In genomic region chr2:206127656-206128055, GRCh38 we compare ENCODE assay signal across 14 cellular contexts. TPM values are rescaled to one million over a fixed set of nuclear protein-coding genes. Genes with fewer than 3 reads are reported as not detected.
DNase-seq lines count a peak whose midpoint lies in the region; ATAC-seq, FAIRE-seq and TF ChIP-seq lines count a peak whose summit lies in the region.
"Had no signal": no experiment of that assay in that cellular context is flagged by ENCODE, and none has a peak within 500 bp of the region (broad histone marks: within the 10 kb centered on the region; RNA-seq: fewer than 3 reads in every experiment).

No MANE protein-coding gene starts in this region.

- H4K20me1 ChIP-seq in SK-N-SH (ENCODE audit: insufficient read depth) (no peaks in the 10 kb centered on the region), keratinocyte (ENCODE audit: control insufficient read depth, extremely low read depth, insufficient read depth, low read length) (no peaks in the 10 kb centered on the region)

- H3K9me1 ChIP-seq in keratinocyte (ENCODE audit: control insufficient read depth, extremely low read depth, insufficient read depth, low read length) = no peaks in the 10 kb centered on the region

- H3K4me2 ChIP-seq in SK-N-SH (no peak overlapping the region), keratinocyte (ENCODE audit: control insufficient read depth, extremely low read depth, insufficient read depth, low read depth, low read length) (no peak overlapping the region)

- peaks cover 11% of the 10 kb centered on the region for H3F3A ChIP-seq in SK-N-SH (replicated peaks; ENCODE audit: insufficient read depth)

- TF ChIP-seq RAD21 in SK-N-SH (IDR thresholded peaks at IDR 0.05; ENCODE audit: low read length) = peak; percentile 20; the same call in 1 of the 2 replicates

- H3K4me1 ChIP-seq in SK-N-SH (ENCODE audit: control insufficient read depth in 1 of 2, insufficient read depth in 2 of 2, low read depth in 1 of 2, low read length in 1 of 2) (no peaks in the 10 kb centered on the region), keratinocyte (ENCODE audit: control insufficient read depth, extremely low read depth, insufficient read depth, low read length) (peaks cover 5% of the 10 kb centered on the region)
- H3K4me1 ChIP-seq: left ventricle myocardium inferior had no signal

- CTCF ChIA-PET in SK-N-SH (lab: Yijun Ruan, JAX) = interaction anchor here (1.2 to 1.5 kb wide), 2 partner anchors 11 to 29 kb away, joined by 3 to 5 read pairs; no protein-coding TSS in a partner anchor

- H3K79me2 ChIP-seq in SK-N-SH (ENCODE audit: insufficient read depth) (no peaks in the 10 kb centered on the region), keratinocyte (ENCODE audit: control insufficient read depth, insufficient read depth, low read length) (no peaks in the 10 kb centered on the region)

- H3K27ac ChIP-seq in SK-N-SH (ENCODE audit: low read depth in 2 of 2, low read length in 1 of 2) = no peak overlapping the region
- no peak overlapping the region for H3K27ac ChIP-seq in keratinocyte (ENCODE audit: control insufficient read depth, insufficient read depth, low read length)
- H3K27ac ChIP-seq: left ventricle myocardium inferior had no signal

- no peak overlapping the region for H2AFZ ChIP-seq in SK-N-SH (ENCODE audit: low read depth)
- H2AFZ ChIP-seq in keratinocyte (ENCODE audit: control insufficient read depth, low read length) = no peak overlapping the region

- H3K9me2 ChIP-seq in SK-N-SH = no peaks in the 10 kb centered on the region

- peaks cover 53 to 83% of the 10 kb centered on the region in 2 experiments for H3K36me3 ChIP-seq in SK-N-SH (replicated peaks in 1 of 2; ENCODE audit: control insufficient read depth in 1 of 2, insufficient read depth in 2 of 2, low read length in 1 of 2)
- H3K36me3 ChIP-seq in keratinocyte (ENCODE audit: control insufficient read depth in 2 of 2, extremely low read depth in 1 of 2, insufficient read depth in 2 of 2, low read length in 2 of 2) = peaks cover 8 to 11% of the 10 kb centered on the region in 2 experiments

- TF ChIP-seq CTCF in SK-N-SH (IDR thresholded peaks at IDR 0.05) (no peak; the same call in 1 of the 2 replicates), keratinocyte (optimal IDR thresholded peaks at IDR 0.05 in 1 of 3, IDR thresholded peaks at IDR 0.05 in 1 of 3, conservative IDR thresholded peaks at IDR 0.05 in 1 of 3; ENCODE audit: extremely low read depth in 1 of 3, insufficient read depth in 2 of 3, low read length in 3 of 3) (peak in 1 of 3 experiments; percentile 6)

- no peak overlapping the region for H3K9ac ChIP-seq in SK-N-SH
- no peak overlapping the region for H3K9ac ChIP-seq in keratinocyte (ENCODE audit: control insufficient read depth, extremely low read depth, insufficient read depth, low read length)

- DNase-seq in NOMO-1 treated with DMSO at 0.1 percent for 48 hours (lab: John Stamatoyannopoulos, UW; ENCODE audit: unreplicated experiment) (peak; percentile 4), NOMO-1 (lab: John Stamatoyannopoulos, UW; ENCODE audit: unreplicated experiment in 2 of 2) (no peak), HT1080 (ENCODE audit: low read depth) (peak; percentile 7), SK-N-SH (no peak), keratinocyte (ENCODE audit: low read depth, low spot score) (no peak)
- DNase-seq: activated CD4-positive, alpha-beta T cell treated with anti-CD3 and anti-CD28 coated beads for 4 hours; GF-D8; glutamatergic neuron; left ventricle myocardium inferior; NCI-H1092; NCI-H748 treated with DMSO at 0.1 percent for 48 hours had no signal

- no peak for ATAC-seq in GM21367 (IDR thresholded peaks at IDR 0.05; ENCODE audit: unreplicated experiment)
- ATAC-seq in GM18868 (IDR thresholded peaks at IDR 0.05; ENCODE audit: unreplicated experiment) = no peak
- no peak for ATAC-seq in HG03159 (IDR thresholded peaks at IDR 0.05; ENCODE audit: unreplicated experiment)

- H3K9me3 ChIP-seq in SK-N-SH (no peaks in the 10 kb centered on the region), keratinocyte (ENCODE audit: control insufficient read depth, low read depth, low read length) (no peaks in the 10 kb centered on the region)
- H3K9me3 ChIP-seq: left ventricle myocardium inferior had no signal

- dilution Hi-C loops in keratinocyte (cut with MboI; ENCODE audit: extremely low pct_ligation_motif_present, low sequenced_read_pairs) = no loop called here

- TF ChIP-seq EP300 in SK-N-SH (IDR thresholded peaks at IDR 0.05; ENCODE audit: borderline replicate concordance in 1 of 2, low read depth in 1 of 2, low read length in 1 of 2) = no peak

- no peaks in the 10 kb centered on the region for H3K27me3 ChIP-seq in SK-N-SH (ENCODE audit: insufficient read depth)
- no peaks in the 10 kb centered on the region for H3K27me3 ChIP-seq in keratinocyte (ENCODE audit: control insufficient read depth, extremely low read depth, insufficient read depth, low read length)

- POLR2A ChIA-PET in SK-N-SH (lab: Yijun Ruan, JAX) = interaction anchor here (0.6 kb wide), 1 partner anchor 42 kb away, joined by 3 read pairs; the partner anchor contains the start of gene INO80D

- H3K4me3 ChIP-seq in SK-N-SH (ENCODE audit: low read depth in 2 of 2, low read length in 1 of 2) (no peak overlapping the region), keratinocyte (ENCODE audit: control insufficient read depth in 2 of 3, extremely low read depth in 1 of 3, insufficient read depth in 2 of 3, low read depth in 1 of 3, low read length in 3 of 3) (no peak overlapping the region)
- H3K4me3 ChIP-seq: left ventricle myocardium inferior had no signal

- FAIRE-seq in keratinocyte (lab: Jason Lieb, UNC) = peak; percentile 63

TF ChIP-seq in SK-N-SH, 30 proteins besides CTCF, POLR2A, EP300 and RAD21 (continues in another document):
- TF ChIP-seq NFIC (IDR thresholded peaks at IDR 0.05; ENCODE audit: borderline replicate concordance) = no peak
- TF ChIP-seq, protein P1, sequence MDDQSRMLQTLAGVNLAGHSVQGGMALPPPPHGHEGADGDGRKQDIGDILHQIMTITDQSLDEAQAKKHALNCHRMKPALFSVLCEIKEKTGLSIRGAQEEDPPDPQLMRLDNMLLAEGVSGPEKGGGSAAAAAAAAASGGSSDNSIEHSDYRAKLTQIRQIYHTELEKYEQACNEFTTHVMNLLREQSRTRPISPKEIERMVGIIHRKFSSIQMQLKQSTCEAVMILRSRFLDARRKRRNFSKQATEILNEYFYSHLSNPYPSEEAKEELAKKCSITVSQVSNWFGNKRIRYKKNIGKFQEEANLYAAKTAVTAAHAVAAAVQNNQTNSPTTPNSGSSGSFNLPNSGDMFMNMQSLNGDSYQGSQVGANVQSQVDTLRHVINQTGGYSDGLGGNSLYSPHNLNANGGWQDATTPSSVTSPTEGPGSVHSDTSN (IDR thresholded peaks at IDR 0.05) = no peak
- TF ChIP-seq GABPA (IDR thresholded peaks at IDR 0.05; ENCODE audit: low read depth) = no peak

RNA-seq across cellular contexts. Expression of gene NDUFS1, which starts 31.6 kb away (rescaled TPM):
- 86.1 and 101 TPM in 2 replicates for total RNA-seq in HT1080 (2014; rRNA removed; shearing (Covaris generic))
- 81.1 and 89.0 TPM in 2 replicates for polyA plus RNA-seq in HT1080 (2015; cell fraction: cytosol; rRNA removed)
- 153 and 154 TPM in 2 replicates for polyA plus RNA-seq in HT1080 (2015; cell fraction: nucleus; rRNA removed)
- polyA plus RNA-seq in SK-N-SH (2012; rRNA removed) = 54.8 and 90.7 TPM in 2 replicates
- 77.6 and 80.6 TPM in 2 replicates for polyA plus RNA-seq in SK-N-SH (2012; cell fraction: cytosol; rRNA removed)
- polyA plus RNA-seq in SK-N-SH (2012; cell fraction: nucleus; rRNA removed) = 35.6 and 60.0 TPM in 2 replicates
- 62.1 to 83.7 TPM (median 79.4 TPM) in 3 replicates for polyA plus RNA-seq in keratinocyte
- polyA plus RNA-seq in keratinocyte (2011; ENCODE audit: low read depth) = 61.9 TPM
- 50.9 and 79.3 TPM in 2 replicates for polyA plus RNA-seq in keratinocyte (2011; cell fraction: cytosol; rRNA removed)
- polyA plus RNA-seq in keratinocyte (2011; cell fraction: nucleus; rRNA removed) = 86.5 and 90.3 TPM in 2 replicates
- polyA plus RNA-seq in keratinocyte (2012; ENCODE audit: low replicate concordance) = 39.3 and 50.3 TPM in 2 replicates
- polyA minus RNA-seq in keratinocyte = 22.7 to 117 TPM (median 72.8 TPM) in 3 replicates
- 30.3 TPM for polyA minus RNA-seq in keratinocyte (2011; cell fraction: cytosol; rRNA and poly(A)+ RNA removed)
- 47.7 and 94.8 TPM in 2 replicates for polyA minus RNA-seq in keratinocyte (2011; cell fraction: nucleus; rRNA and poly(A)+ RNA removed)

RNA-seq across cellular contexts. Expression of gene EEF1B2, which starts 32.0 kb away (rescaled TPM):
- 1,009 and 1,217 TPM in 2 replicates for total RNA-seq in HT1080 (2014; rRNA removed; shearing (Covaris generic))
- polyA plus RNA-seq in HT1080 (2015; cell fraction: cytosol; rRNA removed) = 763 and 798 TPM in 2 replicates
- polyA plus RNA-seq in HT1080 (2015; cell fraction: nucleus; rRNA removed) = 313 and 369 TPM in 2 replicates
- polyA plus RNA-seq in SK-N-SH (2012; rRNA removed) (720 and 815 TPM in 2 replicates), keratinocyte (674 to 1,066 TPM (median 857 TPM) in 3 replicates)
- 879 and 1,372 TPM in 2 replicates for polyA plus RNA-seq in SK-N-SH (2012; cell fraction: cytosol; rRNA removed)
- 223 and 290 TPM in 2 replicates for polyA plus RNA-seq in SK-N-SH (2012; cell fraction: nucleus; rRNA removed)
- polyA plus RNA-seq in keratinocyte (2011; ENCODE audit: low read depth) = 733 TPM
- 946 and 954 TPM in 2 replicates for polyA plus RNA-seq in keratinocyte (2011; cell fraction: cytosol; rRNA removed)
- 189 and 352 TPM in 2 replicates for polyA plus RNA-seq in keratinocyte (2011; cell fraction: nucleus; rRNA removed)
- polyA plus RNA-seq in keratinocyte (2012; ENCODE audit: low replicate concordance) = 769 and 800 TPM in 2 replicates
- 336 to 454 TPM (median 451 TPM) in 3 replicates for polyA minus RNA-seq in keratinocyte
- polyA minus RNA-seq in keratinocyte (2011; cell fraction: cytosol; rRNA and poly(A)+ RNA removed) = 375 TPM
- polyA minus RNA-seq in keratinocyte (2011; cell fraction: nucleus; rRNA and poly(A)+ RNA removed) = 131 and 163 TPM in 2 replicates

RNA-seq across cellular contexts. Expression of gene INO80D, which starts 41.7 kb away (rescaled TPM):
- total RNA-seq in HT1080 (2014; rRNA removed; shearing (Covaris generic)) = 2.8 and 5.3 TPM in 2 replicates
- 1.6 and 2.5 TPM in 2 replicates for polyA plus RNA-seq in HT1080 (2015; cell fraction: cytosol; rRNA removed)
- 4.7 and 4.9 TPM in 2 replicates for polyA plus RNA-seq in HT1080 (2015; cell fraction: nucleus; rRNA removed)
- polyA plus RNA-seq in SK-N-SH (2012; rRNA removed) (0.69 and 0.91 TPM in 2 replicates), keratinocyte (4.1 to 6.4 TPM (median 4.6 TPM) in 3 replicates)
- polyA plus RNA-seq in SK-N-SH (2012; cell fraction: cytosol; rRNA removed) = 0.58 and 0.64 TPM in 2 replicates
- 1.8 and 3.1 TPM in 2 replicates for polyA plus RNA-seq in SK-N-SH (2012; cell fraction: nucleus; rRNA removed)
- polyA plus RNA-seq in keratinocyte (2011; ENCODE audit: low read depth) = 4.0 TPM
- 1.8 and 2.3 TPM in 2 replicates for polyA plus RNA-seq in keratinocyte (2011; cell fraction: cytosol; rRNA removed)
- polyA plus RNA-seq in keratinocyte (2011; cell fraction: nucleus; rRNA removed) = 10.5 and 11.5 TPM in 2 replicates
- polyA plus RNA-seq in keratinocyte (2012; ENCODE audit: low replicate concordance) = 2.4 and 4.1 TPM in 2 replicates
- 23.7 to 37.6 TPM (median 36.7 TPM) in 3 replicates for polyA minus RNA-seq in keratinocyte
- 10.4 TPM for polyA minus RNA-seq in keratinocyte (2011; cell fraction: cytosol; rRNA and poly(A)+ RNA removed)
- 23.0 and 38.2 TPM in 2 replicates for polyA minus RNA-seq in keratinocyte (2011; cell fraction: nucleus; rRNA and poly(A)+ RNA removed)

Comparison
In these comparisons a context has a peak if more than half of its experiments do, and no peak if none do; other contexts are left out.
1. DNase-seq: peak in NOMO-1 treated with DMSO at 0.1 percent for 48 hours (single experiment) and HT1080 (single experiment); none in NOMO-1 (0 of 2), SK-N-SH (single experiment) and keratinocyte (single experiment).